12 cellular contexts compared by ENCODE assay signal in genomic region chr3:105355355-105356063, GRCh38. TPM values are rescaled to one million over a fixed set of nuclear protein-coding genes. Genes with fewer than 3 reads are reported as not detected.
A peak's percentile ranks its signal among the peaks of the same experiment; 100 is the strongest.
DNase-seq lines count a peak whose midpoint lies in the region; ATAC-seq and TF ChIP-seq lines count a peak whose summit lies in the region.
"Had no signal": no experiment of that assay in that cellular context is flagged by ENCODE, and none has a peak within 500 bp of the region (broad histone marks: within the 10 kb centered on the region; RNA-seq: fewer than 3 reads in every experiment).

No MANE protein-coding gene starts in this region.

- no peak overlapping the region for H3K9ac ChIP-seq in parathyroid adenoma

- H3K4me1 ChIP-seq in parathyroid adenoma (no peaks in the 10 kb centered on the region), prostate gland (replicated peaks) (no peaks in the 10 kb centered on the region), aorta (ENCODE audit: control insufficient read depth in 1 of 2, insufficient read depth in 2 of 2, low read length in 2 of 2) (peaks cover 5 to 6% of the 10 kb centered on the region in 2 donors)

- TF ChIP-seq CTCF in parathyroid adenoma (IDR thresholded peaks at IDR 0.05) (no peak), prostate gland (IDR thresholded peaks at IDR 0.05) (no peak)

- peaks cover 5% of the 10 kb centered on the region for H3K27me3 Mint-ChIP-seq in dendritic cell treated with granulocyte-macrophage colony-stimulating factor and Interleukin-4, amounts not matched to agents 40 ng/mL and 50 ng/mL, for 4 days
- peaks cover 9 to 29% (median 14%) of the 10 kb centered on the region in 3 donors for H3K27me3 Mint-ChIP-seq in immature natural killer cell (ENCODE audit: low read depth in 3 of 3)

- no peak for TF ChIP-seq POLR2A in prostate gland (IDR thresholded peaks at IDR 0.05)

- no peak overlapping the region for H3K4me3 Mint-ChIP-seq in dendritic cell treated with granulocyte-macrophage colony-stimulating factor and Interleukin-4, amounts not matched to agents 40 ng/mL and 50 ng/mL, for 4 days
- no peak overlapping the region for H3K4me3 Mint-ChIP-seq in immature natural killer cell
- H3K4me3 Mint-ChIP-seq: stimulated activated memory B cell treated with anti-CD40 and anti-IgM and Interleukin-4, amounts not matched to agents 10 μg/mL and 1 μg/mL and 100 μg/mL, for 72 hours had no signal

- H3K27me3 ChIP-seq in parathyroid adenoma (ENCODE audit: control insufficient read depth, insufficient read depth, low read length), result no peaks in the 10 kb centered on the region
- H3K27me3 ChIP-seq in prostate gland (replicated peaks; ENCODE audit: insufficient read depth), result no peaks in the 10 kb centered on the region
- no peaks in the 10 kb centered on the region for H3K27me3 ChIP-seq in aorta (ENCODE audit: control insufficient read depth in 1 of 2, insufficient read depth in 2 of 2, low read length in 1 of 2)

- no peak for ATAC-seq in aorta (ENCODE audit: low FRiP score)
- ATAC-seq: stimulated activated memory B cell treated with anti-CD40 and anti-IgM and Interleukin-4, amounts not matched to agents 10 μg/mL and 1 μg/mL and 100 μg/mL, for 72 hours had no signal

- peaks cover 73% of the 10 kb centered on the region for H3K4me1 Mint-ChIP-seq in dendritic cell treated with granulocyte-macrophage colony-stimulating factor and Interleukin-4, amounts not matched to agents 40 ng/mL and 50 ng/mL, for 4 days (ENCODE audit: low read depth)
- peaks cover 0 to 9% of the 10 kb centered on the region in 2 donors for H3K4me1 Mint-ChIP-seq in immature natural killer cell

- peak overlapping the region; percentile 26 for H2AFZ ChIP-seq in parathyroid adenoma

- no peak overlapping the region for H3K4me3 ChIP-seq in parathyroid adenoma (ENCODE audit: low read depth, low read length)
- no peak overlapping the region for H3K4me3 ChIP-seq in prostate gland
- H3K4me3 ChIP-seq in aorta (ENCODE audit: low read length in 2 of 2), result no peak overlapping the region

- peak overlapping the region; percentile 52 for H3K27ac Mint-ChIP-seq in dendritic cell treated with granulocyte-macrophage colony-stimulating factor and Interleukin-4, amounts not matched to agents 40 ng/mL and 50 ng/mL, for 4 days
- no peak overlapping the region for H3K27ac Mint-ChIP-seq in immature natural killer cell
- H3K27ac Mint-ChIP-seq: stimulated activated memory B cell treated with anti-CD40 and anti-IgM and Interleukin-4, amounts not matched to agents 10 μg/mL and 1 μg/mL and 100 μg/mL, for 72 hours had no signal

- H3K4me2 ChIP-seq in parathyroid adenoma (ENCODE audit: low read length), result no peak overlapping the region

- no peaks in the 10 kb centered on the region for H3K36me3 Mint-ChIP-seq in dendritic cell treated with granulocyte-macrophage colony-stimulating factor and Interleukin-4, amounts not matched to agents 40 ng/mL and 50 ng/mL, for 4 days (ENCODE audit: low read depth)
- no peaks in the 10 kb centered on the region for H3K36me3 Mint-ChIP-seq in immature natural killer cell
- H3K36me3 Mint-ChIP-seq: stimulated activated memory B cell treated with anti-CD40 and anti-IgM and Interleukin-4, amounts not matched to agents 10 μg/mL and 1 μg/mL and 100 μg/mL, for 72 hours had no signal

- H3K36me3 ChIP-seq in parathyroid adenoma (ENCODE audit: control insufficient read depth, insufficient read depth, low read length) (no peaks in the 10 kb centered on the region), prostate gland (no peaks in the 10 kb centered on the region), aorta (ENCODE audit: control insufficient read depth in 1 of 2, insufficient read depth in 2 of 2, low read length in 1 of 2) (no peaks in the 10 kb centered on the region)

- DNase-seq in ELF-1 (ENCODE audit: low read depth, low spot score), result peak; percentile 6
- DNase-seq in OCI-M1 (lab: John Stamatoyannopoulos, UW), result peak; percentile 40
- DNase-seq in immature natural killer cell, result no peak
- no peak for DNase-seq in prostate gland (ENCODE audit: low spot score)
- DNase-seq in aorta, result no peak
- DNase-seq: activated effector memory CD4-positive, alpha-beta T cell treated with anti-CD3 and anti-CD28 coated beads, Interleukin-2, amount 50 U/mL, for 16 hours; foreskin melanocyte; kidney; NCI-H446 treated with DMSO at 0.1 percent for 48 hours had no signal

- no peaks in the 10 kb centered on the region for H3K79me2 ChIP-seq in parathyroid adenoma

- H3K9me3 Mint-ChIP-seq in dendritic cell treated with granulocyte-macrophage colony-stimulating factor and Interleukin-4, amounts not matched to agents 40 ng/mL and 50 ng/mL, for 4 days, result no peaks in the 10 kb centered on the region
- peaks cover 0 to 5% (median 0%) of the 10 kb centered on the region in 6 donors for H3K9me3 Mint-ChIP-seq in immature natural killer cell
- H3K9me3 Mint-ChIP-seq: stimulated activated memory B cell treated with anti-CD40 and anti-IgM and Interleukin-4, amounts not matched to agents 10 μg/mL and 1 μg/mL and 100 μg/mL, for 72 hours had no signal

- H3K9me3 ChIP-seq in parathyroid adenoma (ENCODE audit: control insufficient read depth, low read length) (no peaks in the 10 kb centered on the region), prostate gland (no peaks in the 10 kb centered on the region), aorta (ENCODE audit: control insufficient read depth, low read length) (no peaks in the 10 kb centered on the region)

- intact Hi-C loops in dendritic cell treated with granulocyte-macrophage colony-stimulating factor and Interleukin-4, amounts not matched to agents 40 ng/mL and 50 ng/mL, for 4 days (cut with micrococcal nuclease), result no loop called here
- intact Hi-C loops in prostate gland (cut with DNase I), result no loop called here
- intact Hi-C loops in aorta (cut with DNase I), result no loop called here

- WGBS in prostate gland, result 77% methylated on average over 2 of the region's 2 CpGs
- 95 to 98% methylated on average over 2 of the region's 2 CpGs for WGBS in aorta, 2 donors

- H3K27ac ChIP-seq in parathyroid adenoma (no peak overlapping the region), prostate gland (no peak overlapping the region), aorta (ENCODE audit: low read depth in 1 of 2, low read length in 2 of 2) (no peak overlapping the region)

RNA-seq across cellular contexts. Expression of gene ALCAM, which starts 11.2 kb away (rescaled TPM):
- polyA plus RNA-seq in immature natural killer cell, result 1 to 10 TPM in 2 of 3 donors, under 1 TPM in 1; 0.72 to 4.9 (median 2.8) TPM
- 10 to 100 TPM; 32.2 to 91.2 TPM for total RNA-seq in prostate gland
- 100 to 1,000 TPM in 1 of 2 donors, 10 to 100 TPM in 1; 89.9 to 154 TPM for total RNA-seq in aorta
- 10 to 100 TPM; 35.4 to 71.4 TPM for polyA plus RNA-seq in aorta

Comparison
In these comparisons a context has a peak if more than half of its experiments do, and no peak if none do; other contexts are left out.
1. DNase-seq: peak in ELF-1 (single experiment) and OCI-M1 (single experiment); none in immature natural killer cell (0 of 3), prostate gland (single experiment) and aorta (0 of 2).